28 cellular contexts compared by ENCODE assay signal in the genomic region with DNA sequence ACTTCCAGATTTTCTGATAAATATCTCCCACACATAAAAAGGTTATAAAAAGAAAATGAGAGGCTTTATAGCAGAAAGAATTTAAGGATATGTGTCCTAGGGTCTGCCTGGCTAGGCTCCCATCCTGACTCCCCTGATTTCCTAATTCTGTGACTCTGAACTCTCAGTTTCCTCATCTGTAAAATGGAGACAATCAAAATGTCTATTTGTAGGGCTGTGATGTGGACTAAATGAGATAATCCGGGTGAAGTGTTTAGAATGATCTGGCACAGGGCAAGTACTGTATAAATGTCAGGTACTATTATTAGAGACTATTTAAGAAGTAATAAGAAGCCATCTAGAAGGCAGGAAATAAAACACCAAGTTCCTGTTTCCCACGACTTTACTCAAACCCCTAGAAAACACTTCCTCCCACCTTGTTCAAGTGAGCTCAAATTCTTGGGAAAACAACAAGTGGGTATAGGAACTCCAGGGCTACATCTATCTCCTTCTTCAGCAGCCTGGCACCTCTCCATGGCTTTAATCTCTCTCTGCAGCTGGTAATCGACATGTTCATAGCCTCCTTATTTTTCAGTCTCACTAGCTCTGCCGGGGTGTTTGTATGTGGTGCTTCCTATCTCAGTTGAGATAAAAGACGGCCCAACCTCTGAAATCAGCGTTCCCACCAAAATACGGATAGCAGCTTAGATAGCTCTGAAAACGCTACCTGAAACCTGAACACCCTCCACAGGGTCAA. TPM values are rescaled to one million over a fixed set of nuclear protein-coding genes. Genes with fewer than 3 reads are reported as not detected.
DNase-seq lines count a peak whose midpoint lies in the region; ATAC-seq, FAIRE-seq and TF ChIP-seq lines count a peak whose summit lies in the region.
"Had no signal": no experiment of that assay in that cellular context is flagged by ENCODE, and none has a peak within 500 bp of the region (broad histone marks: within the 10 kb centered on the region; RNA-seq: fewer than 3 reads in every experiment).

No MANE protein-coding gene starts in this region.

- TF ChIP-seq RAD21 in K562 (CRISPR knock-in tag; conservative IDR thresholded peaks at IDR 0.05 in 1 of 2, IDR thresholded peaks at IDR 0.05 in 1 of 2), result no peak

- no peak overlapping the region for H2AFZ ChIP-seq in K562 (ENCODE audit: low read depth, low read length)

- H3K9me3 ChIP-seq in K562 (replicated peaks; ENCODE audit: control insufficient read depth, insufficient read depth, low read depth, low read length) (no peaks in the 10 kb centered on the region), right cardiac atrium (ENCODE audit: control insufficient read depth, low read length) (no peaks in the 10 kb centered on the region), vagina (no peaks in the 10 kb centered on the region)
- H3K9me3 ChIP-seq: thoracic aorta had no signal

- no peak overlapping the region for H3K4me3 ChIP-seq in K562
- H3K4me3 ChIP-seq in right cardiac atrium (ENCODE audit: low read length), result no peak overlapping the region
- no peak overlapping the region for H3K4me3 ChIP-seq in vagina
- H3K4me3 ChIP-seq: coronary artery, thoracic aorta had no signal

- peaks cover 5 to 16% of the 10 kb centered on the region in 2 experiments for H3K4me1 ChIP-seq in K562 (replicated peaks in 1 of 2; ENCODE audit: control insufficient read depth in 2 of 2, insufficient read depth in 2 of 2, low read length in 2 of 2)
- peaks cover 5% of the 10 kb centered on the region for H3K4me1 ChIP-seq in right cardiac atrium (ENCODE audit: control insufficient read depth, insufficient read depth, low read length)
- H3K4me1 ChIP-seq in vagina, result peaks cover 9% of the 10 kb centered on the region

- POLR2A ChIA-PET in activated CD8-positive, alpha-beta T cell treated with anti-CD3 and anti-CD28 coated beads, Interleukin-2, amount 10 ng/mL, durations not matched to agents 7 days and 5 days (lab: Charles Lee), result interaction anchor here (0.7 to 1.7 kb wide), 2 partner anchors 10 to 182 kb away, joined by 3 to 7 read pairs; no protein-coding TSS in a partner anchor
- POLR2A ChIA-PET in activated CD8-positive, alpha-beta T cell treated with anti-CD3 and anti-CD28 coated beads for 36 hours (lab: Charles Lee), result no interaction called here
- POLR2A ChIA-PET in K562 (lab: Yijun Ruan, JAX), result interaction anchor here (0.6 to 1.7 kb wide), 4 partner anchors 9 to 95 kb away, joined by 3 to 5 read pairs (median 4); no protein-coding TSS in a partner anchor

- DNase-seq in activated CD8-positive, alpha-beta T cell treated with anti-CD3 and anti-CD28 coated beads, Interleukin-2, amount 10 ng/mL, durations not matched to agents 7 days and 5 days, result no peak
- DNase-seq in activated CD8-positive, alpha-beta T cell treated with anti-CD3 and anti-CD28 coated beads for 36 hours, result no peak
- DNase-seq in K562 (ENCODE audit: extremely low read depth in 1 of 4, low spot score in 3 of 4) (peak in 1 of 4 experiments; percentile 16), right cardiac atrium (no peak), NCI-H1436 (lab: John Stamatoyannopoulos, UW) (no peak), vagina (ENCODE audit: extremely low spot score in 2 of 2) (no peak)
- no peak for DNase-seq in stimulated activated effector memory CD8-positive, alpha-beta T cell treated with anti-CD3 and anti-CD28 coated beads, Interleukin-12 subunit alpha, Interleukin-12 subunit beta, amount 100 ng/mL, for 72 hours (ENCODE audit: low spot score in 2 of 2)
- no peak for DNase-seq in activated T-cell treated with anti-CD3 and anti-CD28 coated beads, Interleukin-2, amount 50 U/mL, for 24 hours
- DNase-seq: activated CD4-positive, CD25-positive, alpha-beta regulatory T cell; aorta; effector memory CD8-positive, alpha-beta T cell; islet precursor cell; KG1; naive thymus-derived CD8-positive, alpha-beta T cell; NCI-H1092 treated with DMSO at 0.1 percent for 48 hours; NCI-H187; NCI-H446 treated with DMSO at 0.1 percent for 48 hours; NCI-H82; stimulated activated naive CD8-positive, alpha-beta T cell treated with anti-CD3 and anti-CD28 coated beads, Interleukin-15, Interleukin-2, amounts not matched to agents 100 U/mL and 50 U/mL, for 24 hours; T1000 had no signal

- BruUV-seq in K562 (replicated peaks; lab: Mats Ljungman, UMichigan), result no TSS peak

- no peak for TF ChIP-seq CTCF in activated CD8-positive, alpha-beta T cell treated with anti-CD3 and anti-CD28 coated beads for 36 hours (IDR thresholded peaks at IDR 0.05)
- TF ChIP-seq CTCF in K562 (IDR thresholded peaks at IDR 0.05 in 2 of 3, conservative IDR thresholded peaks at IDR 0.05 in 1 of 3; ENCODE audit: insufficient read depth in 2 of 3, low read depth in 1 of 3, low read length in 3 of 3), result no peak
- TF ChIP-seq CTCF in vagina (IDR thresholded peaks at IDR 0.05), result no peak

- H3K4me1 Mint-ChIP-seq in activated CD8-positive, alpha-beta T cell treated with anti-CD3 and anti-CD28 coated beads, Interleukin-2, amount 10 ng/mL, durations not matched to agents 7 days and 5 days (ENCODE audit: low read depth), result peaks cover 26% of the 10 kb centered on the region
- H3K4me1 Mint-ChIP-seq in activated CD8-positive, alpha-beta T cell treated with anti-CD3 and anti-CD28 coated beads for 36 hours (ENCODE audit: low read depth), result peaks cover 11% of the 10 kb centered on the region
- H3K4me1 Mint-ChIP-seq in stimulated activated effector memory CD8-positive, alpha-beta T cell treated with anti-CD3 and anti-CD28 coated beads, Interleukin-12 subunit alpha, Interleukin-12 subunit beta, amount 100 ng/mL, for 72 hours, result peaks cover 26% of the 10 kb centered on the region
- H3K4me1 Mint-ChIP-seq in activated T-cell treated with anti-CD3 and anti-CD28 coated beads, Interleukin-2, amount 50 U/mL, for 24 hours (ENCODE audit: low read depth), result peaks cover 22% of the 10 kb centered on the region

- H3K4me2 ChIP-seq in K562 (ENCODE audit: insufficient read depth, low read length), result no peak overlapping the region

- no peaks in the 10 kb centered on the region for H3K9me3 Mint-ChIP-seq in activated CD8-positive, alpha-beta T cell treated with anti-CD3 and anti-CD28 coated beads, Interleukin-2, amount 10 ng/mL, durations not matched to agents 7 days and 5 days (ENCODE audit: insufficient read depth)
- H3K9me3 Mint-ChIP-seq in activated CD8-positive, alpha-beta T cell treated with anti-CD3 and anti-CD28 coated beads for 36 hours, result no peaks in the 10 kb centered on the region
- no peaks in the 10 kb centered on the region for H3K9me3 Mint-ChIP-seq in stimulated activated effector memory CD8-positive, alpha-beta T cell treated with anti-CD3 and anti-CD28 coated beads, Interleukin-12 subunit alpha, Interleukin-12 subunit beta, amount 100 ng/mL, for 72 hours
- H3K9me3 Mint-ChIP-seq in activated T-cell treated with anti-CD3 and anti-CD28 coated beads, Interleukin-2, amount 50 U/mL, for 24 hours, result no peaks in the 10 kb centered on the region
- H3K9me3 Mint-ChIP-seq: activated naive CD4-positive, alpha-beta T cell treated with anti-CD3 and anti-CD28 coated beads, Interleukin-2, amount 50 U/mL, for 72 hours; effector memory CD8-positive, alpha-beta T cell; naive thymus-derived CD8-positive, alpha-beta T cell had no signal

- WGBS in K562 (ENCODE audit: insufficient coverage, low coverage, missing lambda C conversion rate), result 10% methylated on average over 8 of the region's 8 CpGs
- WGBS in right cardiac atrium, result 38% methylated on average over 8 of the region's 8 CpGs

- no peaks in the 10 kb centered on the region for H3K27me3 Mint-ChIP-seq in activated CD8-positive, alpha-beta T cell treated with anti-CD3 and anti-CD28 coated beads, Interleukin-2, amount 10 ng/mL, durations not matched to agents 7 days and 5 days (ENCODE audit: low read depth)
- no peaks in the 10 kb centered on the region for H3K27me3 Mint-ChIP-seq in activated CD8-positive, alpha-beta T cell treated with anti-CD3 and anti-CD28 coated beads for 36 hours
- H3K27me3 Mint-ChIP-seq in activated T-cell treated with anti-CD3 and anti-CD28 coated beads, Interleukin-2, amount 50 U/mL, for 24 hours, result no peaks in the 10 kb centered on the region
- H3K27me3 Mint-ChIP-seq: effector memory CD8-positive, alpha-beta T cell; naive thymus-derived CD8-positive, alpha-beta T cell had no signal

- FAIRE-seq in K562 (lab: Jason Lieb, UNC), result peak; percentile 71
- FAIRE-seq: H54, HTR-8/SVneo, RCC 7860 had no signal

- CTCF ChIA-PET in activated CD8-positive, alpha-beta T cell treated with anti-CD3 and anti-CD28 coated beads, Interleukin-2, amount 10 ng/mL, durations not matched to agents 7 days and 5 days (lab: Charles Lee), result no interaction called here
- CTCF ChIA-PET in activated CD8-positive, alpha-beta T cell treated with anti-CD3 and anti-CD28 coated beads for 36 hours (lab: Charles Lee), result interaction anchor here (2.9 kb wide), 1 partner anchor 174 kb away, joined by 9 read pairs; no protein-coding TSS in a partner anchor
- CTCF ChIA-PET in K562 (lab: Yijun Ruan, JAX; ENCODE audit: low intra/inter-chr PET ratio), result no interaction called here

- no peak for ATAC-seq in activated CD8-positive, alpha-beta T cell treated with anti-CD3 and anti-CD28 coated beads, Interleukin-2, amount 10 ng/mL, durations not matched to agents 7 days and 5 days
- ATAC-seq in activated CD8-positive, alpha-beta T cell treated with anti-CD3 and anti-CD28 coated beads for 36 hours, result no peak
- ATAC-seq in K562 (no peak; the same call in 1 of the 3 replicates), right cardiac atrium (peak; percentile 9 to 49)
- no peak for ATAC-seq in stimulated activated effector memory CD8-positive, alpha-beta T cell treated with anti-CD3 and anti-CD28 coated beads, Interleukin-12 subunit alpha, Interleukin-12 subunit beta, amount 100 ng/mL, for 72 hours
- ATAC-seq: activated naive CD4-positive, alpha-beta T cell treated with anti-CD3 and anti-CD28 coated beads, Interleukin-2, amount 50 U/mL, for 72 hours; effector memory CD8-positive, alpha-beta T cell; naive thymus-derived CD8-positive, alpha-beta T cell had no signal

- H3K9me1 ChIP-seq in K562 (ENCODE audit: control insufficient read depth, insufficient read depth, low read length), result no peaks in the 10 kb centered on the region

- H3K4me3 Mint-ChIP-seq in activated CD8-positive, alpha-beta T cell treated with anti-CD3 and anti-CD28 coated beads, Interleukin-2, amount 10 ng/mL, durations not matched to agents 7 days and 5 days, result no peak overlapping the region
- no peak overlapping the region for H3K4me3 Mint-ChIP-seq in activated CD8-positive, alpha-beta T cell treated with anti-CD3 and anti-CD28 coated beads for 36 hours
- no peak overlapping the region for H3K4me3 Mint-ChIP-seq in stimulated activated effector memory CD8-positive, alpha-beta T cell treated with anti-CD3 and anti-CD28 coated beads, Interleukin-12 subunit alpha, Interleukin-12 subunit beta, amount 100 ng/mL, for 72 hours
- H3K4me3 Mint-ChIP-seq in activated T-cell treated with anti-CD3 and anti-CD28 coated beads, Interleukin-2, amount 50 U/mL, for 24 hours, result no peak overlapping the region
- H3K4me3 Mint-ChIP-seq: effector memory CD8-positive, alpha-beta T cell; naive thymus-derived CD8-positive, alpha-beta T cell had no signal

- H4K20me1 ChIP-seq in K562 (replicated peaks; ENCODE audit: control insufficient read depth, insufficient read depth, low read length), result peaks cover 11% of the 10 kb centered on the region; the same call in 1 of the 2 replicates

- in situ Hi-C loops in K562 (cut with MboI), result no loop called here

- H3K36me3 ChIP-seq in K562 (ENCODE audit: control insufficient read depth, insufficient read depth, low read length), result peaks cover 51% of the 10 kb centered on the region
- H3K36me3 ChIP-seq in vagina, result peaks cover 0 to 11% of the 10 kb centered on the region in 2 donors

- peaks cover 46% of the 10 kb centered on the region for H3K36me3 Mint-ChIP-seq in activated CD8-positive, alpha-beta T cell treated with anti-CD3 and anti-CD28 coated beads, Interleukin-2, amount 10 ng/mL, durations not matched to agents 7 days and 5 days (ENCODE audit: low read depth)
- peaks cover 17% of the 10 kb centered on the region for H3K36me3 Mint-ChIP-seq in activated CD8-positive, alpha-beta T cell treated with anti-CD3 and anti-CD28 coated beads for 36 hours (ENCODE audit: low read depth)
- peaks cover 78% of the 10 kb centered on the region for H3K36me3 Mint-ChIP-seq in stimulated activated effector memory CD8-positive, alpha-beta T cell treated with anti-CD3 and anti-CD28 coated beads, Interleukin-12 subunit alpha, Interleukin-12 subunit beta, amount 100 ng/mL, for 72 hours
- H3K36me3 Mint-ChIP-seq in activated T-cell treated with anti-CD3 and anti-CD28 coated beads, Interleukin-2, amount 50 U/mL, for 24 hours (ENCODE audit: low read depth), result peaks cover 86% of the 10 kb centered on the region

- H3K27me3 ChIP-seq in K562 (ENCODE audit: control insufficient read depth in 2 of 2, insufficient read depth in 2 of 2, low read length in 2 of 2) (no peaks in the 10 kb centered on the region), right cardiac atrium (ENCODE audit: control insufficient read depth, insufficient read depth) (no peaks in the 10 kb centered on the region), vagina (no peaks in the 10 kb centered on the region)

- H3K27ac ChIP-seq in K562 (ENCODE audit: extremely low read depth, low read depth, low read length) (0 out of 3 replicates have a peak overlapping the region, but pooled peaks have one; percentile 30), right cardiac atrium (ENCODE audit: low read length) (peak overlapping the region; percentile 92), vagina (no peak overlapping the region)
- H3K27ac ChIP-seq: 22Rv1, C4-2B, coronary artery, thoracic aorta had no signal

- H3K79me2 ChIP-seq in K562 (ENCODE audit: control insufficient read depth, insufficient read depth, low read length), result peaks cover 4% of the 10 kb centered on the region; the same call in 1 of the 3 replicates

- H3K9ac ChIP-seq in K562 (ENCODE audit: insufficient read depth in 1 of 2, low read depth in 2 of 2, low read length in 2 of 2), result no peak overlapping the region; a peak in 1 of 4 replicates

- TF ChIP-seq POLR2A in K562 (conservative IDR thresholded peaks at IDR 0.05), result no peak
- TF ChIP-seq POLR2A in vagina (IDR thresholded peaks at IDR 0.05), result no peak

- no peak; the same call in 1 of the 2 replicates for TF ChIP-seq EP300 in K562 (IDR thresholded peaks at IDR 0.05; ENCODE audit: low read length)

- intact Hi-C loops in activated CD8-positive, alpha-beta T cell treated with anti-CD3 and anti-CD28 coated beads for 36 hours (cut with micrococcal nuclease), result no loop called here
- intact Hi-C loops in K562 (cut with micrococcal nuclease) (no loop called here), right cardiac atrium (cut with DNase I) (no loop called here), vagina (cut with DNase I) (loop anchor here (10.0 kb wide), 1 partner anchor 67 kb away; a partner anchor contains a TSS)

- H3K27ac Mint-ChIP-seq in activated CD8-positive, alpha-beta T cell treated with anti-CD3 and anti-CD28 coated beads, Interleukin-2, amount 10 ng/mL, durations not matched to agents 7 days and 5 days, result peak overlapping the region; percentile 6
- no peak overlapping the region for H3K27ac Mint-ChIP-seq in activated CD8-positive, alpha-beta T cell treated with anti-CD3 and anti-CD28 coated beads for 36 hours
- H3K27ac Mint-ChIP-seq in stimulated activated effector memory CD8-positive, alpha-beta T cell treated with anti-CD3 and anti-CD28 coated beads, Interleukin-12 subunit alpha, Interleukin-12 subunit beta, amount 100 ng/mL, for 72 hours, result peak overlapping the region; percentile 23
- H3K27ac Mint-ChIP-seq in activated T-cell treated with anti-CD3 and anti-CD28 coated beads, Interleukin-2, amount 50 U/mL, for 24 hours, result no peak overlapping the region

RNA-seq across cellular contexts. Expression of a gene that starts 6.7 kb away (rescaled TPM):
- total RNA-seq in activated CD8-positive, alpha-beta T cell treated with anti-CD3 and anti-CD28 coated beads, Interleukin-2, amount 10 ng/mL, durations not matched to agents 7 days and 5 days, result 10 to 100 TPM; 86.5 to 91.4 TPM
- 10 to 100 TPM; 55.3 to 58.5 TPM for total RNA-seq in activated CD8-positive, alpha-beta T cell treated with anti-CD3 and anti-CD28 coated beads for 36 hours
- 87.8 and 154 TPM in 2 replicates for total RNA-seq in K562 (2011; cell fraction: chromatin; rRNA removed; ENCODE audit: low replicate concordance)
- total RNA-seq in K562 (2011; cell fraction: nucleolus; rRNA removed), result 77.8 and 91.1 TPM in 2 replicates
- total RNA-seq in K562 (2011; cell fraction: nucleoplasm; rRNA removed), result 95.8 and 138 TPM in 2 replicates
- 22.9 and 33.0 TPM in 2 replicates for total RNA-seq in K562 (2014; rRNA removed)
- 20.2 and 20.4 TPM in 2 replicates for total RNA-seq in K562 (2014; rRNA removed; fragmentation: Illumina TruSeq; extraction: Trizol)
- 26.6 and 27.3 TPM in 2 replicates for total RNA-seq in K562 (2015; rRNA removed; fragmentation: Illumina TruSeq; extraction: Trizol)
- 42.5 and 45.1 TPM in 2 replicates for total RNA-seq in K562 (2021)
- polyA plus RNA-seq in K562 (2011; rRNA removed), result 26.8 and 34.4 TPM in 2 replicates
- 26.4 and 36.5 TPM in 2 replicates for polyA plus RNA-seq in K562 (2011; cell fraction: cytosol; rRNA removed)
- 47.8 and 75.5 TPM in 2 replicates for polyA plus RNA-seq in K562 (2011; cell fraction: nucleus; rRNA removed)
- polyA plus RNA-seq in K562 (2012), result 35.6 and 43.4 TPM in 2 replicates
- 46.7 and 47.4 TPM in 2 replicates for polyA plus RNA-seq in K562 (2014; fragmentation: Illumina TruSeq; extraction: Trizol)
- polyA plus RNA-seq in K562 (2014; fragmentation: Nextera tagmentation; extraction: Ambion mirVana), result 1 to 10 TPM; 4.0 TPM
- 33.8 and 36.2 TPM in 2 replicates for polyA plus RNA-seq in K562 (2014; rRNA removed)
- 29.8 and 30.7 TPM in 2 replicates for polyA minus RNA-seq in K562 (2011; rRNA and poly(A)+ RNA removed)
- 24.3 and 25.7 TPM in 2 replicates for polyA minus RNA-seq in K562 (2011; cell fraction: cytosol; rRNA and poly(A)+ RNA removed)
- 22.9 and 27.5 TPM in 2 replicates for polyA minus RNA-seq in K562 (2011; cell fraction: nucleus; rRNA and poly(A)+ RNA removed)
- 10 to 100 TPM; 31.2 to 41.4 (median 40.2) TPM for total RNA-seq in right cardiac atrium
- polyA plus RNA-seq in right cardiac atrium, result 29.2 TPM
- 62.6 TPM for total RNA-seq in vagina

RNA-seq across cellular contexts. Expression of a gene that starts 51.6 kb away (rescaled TPM):
- 10 to 100 TPM; 21.1 to 26.0 TPM for total RNA-seq in activated CD8-positive, alpha-beta T cell treated with anti-CD3 and anti-CD28 coated beads, Interleukin-2, amount 10 ng/mL, durations not matched to agents 7 days and 5 days
- 10 to 100 TPM; 19.5 to 21.3 TPM for total RNA-seq in activated CD8-positive, alpha-beta T cell treated with anti-CD3 and anti-CD28 coated beads for 36 hours
- 79.8 and 96.2 TPM in 2 replicates for total RNA-seq in K562 (2011; cell fraction: chromatin; rRNA removed; ENCODE audit: low replicate concordance)
- 38.5 and 45.4 TPM in 2 replicates for total RNA-seq in K562 (2011; cell fraction: nucleolus; rRNA removed)
- total RNA-seq in K562 (2011; cell fraction: nucleoplasm; rRNA removed), result 55.1 and 55.5 TPM in 2 replicates
- 5.1 and 9.0 TPM in 2 replicates for total RNA-seq in K562 (2014; rRNA removed)
- 7.1 and 8.3 TPM in 2 replicates for total RNA-seq in K562 (2014; rRNA removed; fragmentation: Illumina TruSeq; extraction: Trizol)
- total RNA-seq in K562 (2015; rRNA removed; fragmentation: Illumina TruSeq; extraction: Trizol), result 7.5 and 7.9 TPM in 2 replicates
- 12.3 and 13.6 TPM in 2 replicates for total RNA-seq in K562 (2021)
- polyA plus RNA-seq in K562 (2011; rRNA removed), result 13.7 and 20.0 TPM in 2 replicates
- 8.9 and 12.3 TPM in 2 replicates for polyA plus RNA-seq in K562 (2011; cell fraction: cytosol; rRNA removed)
- polyA plus RNA-seq in K562 (2011; cell fraction: nucleus; rRNA removed), result 83.6 and 87.4 TPM in 2 replicates
- 8.8 and 14.8 TPM in 2 replicates for polyA plus RNA-seq in K562 (2012)
- 10.7 and 12.0 TPM in 2 replicates for polyA plus RNA-seq in K562 (2014; fragmentation: Illumina TruSeq; extraction: Trizol)
- polyA plus RNA-seq in K562 (2014; fragmentation: Nextera tagmentation; extraction: Ambion mirVana), result 1 to 10 TPM; 1.6 to 1.9 TPM
- 6.9 and 8.3 TPM in 2 replicates for polyA plus RNA-seq in K562 (2014; rRNA removed)
- 17.3 and 19.5 TPM in 2 replicates for polyA minus RNA-seq in K562 (2011; rRNA and poly(A)+ RNA removed)
- 5.9 and 13.6 TPM in 2 replicates for polyA minus RNA-seq in K562 (2011; cell fraction: cytosol; rRNA and poly(A)+ RNA removed)
- polyA minus RNA-seq in K562 (2011; cell fraction: nucleus; rRNA and poly(A)+ RNA removed), result 13.2 and 26.2 TPM in 2 replicates
- total RNA-seq in right cardiac atrium, result 10 to 100 TPM; 30.3 to 38.0 (median 33.6) TPM
- 9.5 TPM for polyA plus RNA-seq in right cardiac atrium
- total RNA-seq in vagina, result 66.8 TPM

Comparison
In these comparisons a context has a peak if more than half of its experiments do, and no peak if none do; other contexts are left out.
1. H3K27ac Mint-ChIP-seq: peak in activated CD8-positive, alpha-beta T cell treated with anti-CD3 and anti-CD28 coated beads, Interleukin-2, amount 10 ng/mL, durations not matched to agents 7 days and 5 days (single experiment) and stimulated activated effector memory CD8-positive, alpha-beta T cell treated with anti-CD3 and anti-CD28 coated beads, Interleukin-12 subunit alpha, Interleukin-12 subunit beta, amount 100 ng/mL, for 72 hours (single experiment); none in activated CD8-positive, alpha-beta T cell treated with anti-CD3 and anti-CD28 coated beads for 36 hours (single experiment) and activated T-cell treated with anti-CD3 and anti-CD28 coated beads, Interleukin-2, amount 50 U/mL, for 24 hours (single experiment).
2. ATAC-seq: peak in right cardiac atrium (2 of 2); none in activated CD8-positive, alpha-beta T cell treated with anti-CD3 and anti-CD28 coated beads, Interleukin-2, amount 10 ng/mL, durations not matched to agents 7 days and 5 days (single experiment), activated CD8-positive, alpha-beta T cell treated with anti-CD3 and anti-CD28 coated beads for 36 hours (single experiment), K562 (single experiment) and stimulated activated effector memory CD8-positive, alpha-beta T cell treated with anti-CD3 and anti-CD28 coated beads, Interleukin-12 subunit alpha, Interleukin-12 subunit beta, amount 100 ng/mL, for 72 hours (single experiment).